ENCODE assay signal across 15 cellular contexts in genomic region chr5:1945606-1946005, GRCh38.
DNase-seq lines count a peak whose midpoint lies in the region; ATAC-seq and TF ChIP-seq lines count a peak whose summit lies in the region.
"Had no signal": no experiment of that assay in that cellular context is flagged by ENCODE, and none has a peak within 500 bp of the region (broad histone marks: within the 10 kb centered on the region; RNA-seq: fewer than 3 reads in every experiment).

No MANE protein-coding gene starts in this region.

- H4K20me1 ChIP-seq in BLaER1, result no peaks in the 10 kb centered on the region

- H3K27me3 Mint-ChIP-seq in type B pancreatic cell, result peaks cover 47% of the 10 kb centered on the region

- peak overlapping the region; percentile 82 for H3K4me2 ChIP-seq in BLaER1
- H3K4me2 ChIP-seq: A549 had no signal

- ATAC-seq in left cardiac atrium, result no peak
- peak; percentile 22 for ATAC-seq in upper lobe of right lung
- ATAC-seq in HG02642 (IDR thresholded peaks at IDR 0.05; ENCODE audit: poor library complexity, unreplicated experiment), result no peak
- ATAC-seq: A549; CD8-positive, alpha-beta T cell; GM12878 had no signal

- H3K4me1 ChIP-seq in cardiac muscle cell (ENCODE audit: low read depth), result peaks cover 22% of the 10 kb centered on the region
- H3K4me1 ChIP-seq in BLaER1, result peaks cover 53% of the 10 kb centered on the region
- no peaks in the 10 kb centered on the region for H3K4me1 ChIP-seq in upper lobe of right lung
- H3K4me1 ChIP-seq: A549, HAP-1 had no signal

- intact Hi-C loops in left cardiac atrium (cut with DNase I), result loop anchor here in 1 of 2 donors (5.0 kb wide), 1 partner anchor 143 kb away; the partner anchor contains the start of gene NDUFS6
- intact Hi-C loops in upper lobe of right lung (cut with DNase I), result no loop called here

- H3K4me3 ChIP-seq in cardiac muscle cell, result no peak overlapping the region
- H3K4me3 ChIP-seq in BLaER1, result peak overlapping the region; percentile 29; the same call in 1 of the 2 replicates
- no peak overlapping the region for H3K4me3 ChIP-seq in upper lobe of right lung
- H3K4me3 ChIP-seq: A549, GM12878, HAP-1 had no signal

- H3K9me3 ChIP-seq in cardiac muscle cell (ENCODE audit: low read depth) (no peaks in the 10 kb centered on the region), BLaER1 (no peaks in the 10 kb centered on the region), upper lobe of right lung (no peaks in the 10 kb centered on the region)
- H3K9me3 ChIP-seq: A549, HAP-1 had no signal

- no peak for TF ChIP-seq CTCF in cardiac muscle cell (IDR thresholded peaks at IDR 0.05; ENCODE audit: low read depth, low read length)
- no peak for TF ChIP-seq CTCF in upper lobe of right lung (IDR thresholded peaks at IDR 0.05)
- TF ChIP-seq CTCF in type B pancreatic cell (conservative IDR thresholded peaks at IDR 0.05), result no peak

- H3K27ac ChIP-seq in cardiac muscle cell (peak overlapping the region; percentile 93), BLaER1 (no peak overlapping the region), upper lobe of right lung (no peak overlapping the region)
- H3K27ac ChIP-seq: 22Rv1, A549 had no signal

- H3K36me3 ChIP-seq in cardiac muscle cell (no peaks in the 10 kb centered on the region), BLaER1 (no peaks in the 10 kb centered on the region), upper lobe of right lung (no peaks in the 10 kb centered on the region)
- H3K36me3 ChIP-seq: HAP-1 had no signal

- no peak overlapping the region for H3K9ac ChIP-seq in BLaER1

- peaks cover 5% of the 10 kb centered on the region for H3K4me1 Mint-ChIP-seq in type B pancreatic cell (ENCODE audit: unreplicated experiment)

- no peaks in the 10 kb centered on the region for H3K27me3 ChIP-seq in cardiac muscle cell
- peaks cover 22% of the 10 kb centered on the region for H3K27me3 ChIP-seq in BLaER1
- peaks cover 18% of the 10 kb centered on the region for H3K27me3 ChIP-seq in upper lobe of right lung

- H3K36me3 Mint-ChIP-seq in type B pancreatic cell, result no peaks in the 10 kb centered on the region
- H3K36me3 Mint-ChIP-seq: CD8-positive, alpha-beta T cell had no signal

- H3K9me3 Mint-ChIP-seq in type B pancreatic cell, result no peaks in the 10 kb centered on the region
- H3K9me3 Mint-ChIP-seq: CD8-positive, alpha-beta T cell had no signal

- H3K4me3 Mint-ChIP-seq in type B pancreatic cell, result no peak overlapping the region
- H3K4me3 Mint-ChIP-seq: CD8-positive, alpha-beta T cell had no signal

- H3K27ac Mint-ChIP-seq in type B pancreatic cell, result no peak overlapping the region
- H3K27ac Mint-ChIP-seq: CD8-positive, alpha-beta T cell had no signal

- DNase-seq in cardiac muscle cell (ENCODE audit: low read depth in 1 of 2, low spot score in 1 of 2) (no peak), left cardiac atrium (no peak), mesenteric fat pad (ENCODE audit: low spot score) (peak; percentile 80), upper lobe of right lung (peak; percentile 45), type B pancreatic cell (ENCODE audit: extremely low spot score, unreplicated experiment) (no peak)
- DNase-seq: AML-193; Calu3; CD8-positive, alpha-beta T cell; DMS79 treated with DMSO at 0.1 percent for 48 hours had no signal

Comparison
In these comparisons a context has a peak if more than half of its experiments do, and no peak if none do; other contexts are left out.
1. DNase-seq: peak in mesenteric fat pad (single experiment) and upper lobe of right lung (single experiment); none in cardiac muscle cell (0 of 2), left cardiac atrium (single experiment) and type B pancreatic cell (single experiment).